Comparison of ENCODE assay signal across 8 cellular contexts in the genomic region with DNA sequence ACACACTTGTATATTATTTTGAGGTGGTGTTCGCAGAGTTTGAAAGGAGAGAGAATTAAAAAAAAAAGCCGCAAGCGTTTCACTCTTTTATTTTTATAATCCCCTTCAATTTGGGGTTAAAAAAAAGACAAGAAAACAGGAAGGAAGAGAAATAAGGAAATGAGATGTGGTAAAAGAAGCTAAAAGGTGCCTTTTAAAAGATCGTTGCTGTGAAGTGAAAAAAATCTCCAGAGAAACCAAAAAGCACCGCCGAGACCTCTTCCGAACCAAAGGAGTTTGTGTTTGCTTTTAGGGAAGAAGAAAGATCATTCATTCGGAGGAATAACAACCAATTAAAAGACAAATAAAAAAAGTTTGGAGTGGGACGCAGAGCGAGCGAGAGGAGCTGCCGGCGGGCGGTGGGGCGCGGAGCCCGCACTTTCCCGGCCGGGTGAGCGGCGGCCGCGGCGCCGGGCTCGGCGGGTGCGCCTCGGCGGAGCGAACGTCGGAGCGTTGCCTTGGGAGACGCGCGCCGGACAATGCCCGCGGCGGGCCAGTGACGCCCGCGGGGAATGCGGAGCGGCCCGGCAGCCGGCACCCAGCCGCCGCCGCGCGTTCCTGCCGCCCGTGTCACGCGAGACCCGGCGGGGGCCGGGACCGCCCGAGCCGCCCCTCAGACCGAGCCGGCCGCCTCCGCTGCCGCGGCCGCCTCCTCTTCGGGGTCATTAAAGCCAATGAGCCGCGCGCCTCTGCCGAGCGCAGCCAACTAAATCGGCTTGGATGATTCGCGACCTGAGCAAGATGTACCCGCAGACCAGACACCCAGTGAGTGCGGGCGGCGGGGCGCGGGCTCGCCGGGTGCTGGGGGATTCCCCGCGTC. TPM values are rescaled to one million over a fixed set of nuclear protein-coding genes. Genes with fewer than 3 reads are reported as not detected.
DNase-seq lines count a peak whose midpoint lies in the region; ATAC-seq and TF ChIP-seq lines count a peak whose summit lies in the region.

No MANE protein-coding gene starts in this region.

- ATAC-seq in GM19328 (IDR thresholded peaks at IDR 0.05; ENCODE audit: unreplicated experiment) (no peak), HG02852 (IDR thresholded peaks at IDR 0.05; ENCODE audit: unreplicated experiment) (no peak)

- H3K27ac ChIP-seq in Karpas-422 (ENCODE audit: low read length) (peak overlapping the region; percentile 94), mesodermal cell (ENCODE audit: low read depth, low read length, severe bottlenecking) (peak overlapping the region; percentile 89), suprapubic skin (peak overlapping the region; percentile 94)

- H3K79me2 ChIP-seq in Karpas-422 (ENCODE audit: low read length), result peaks cover 46% of the 10 kb centered on the region

- WGBS in mesodermal cell (ENCODE audit: insufficient coverage in 2 of 2), 2 experiments, result 0 to 1% methylated on average over 59 to 64 of the region's 89 CpGs
- under 1% methylated on average over 35 of the region's 89 CpGs for WGBS in suprapubic skin

- peak overlapping the region; percentile 79 for H3K4me2 ChIP-seq in Karpas-422 (ENCODE audit: low read depth, low read length, poor library complexity, severe bottlenecking)

- TF ChIP-seq CTCF in GM12864 (IDR thresholded peaks at IDR 0.05; ENCODE audit: low read depth, low read length, missing control alignments), result no peak
- TF ChIP-seq CTCF in suprapubic skin (IDR thresholded peaks at IDR 0.05), result no peak

- H3K36me3 ChIP-seq in Karpas-422 (ENCODE audit: insufficient read depth, low read length) (peaks cover 16% of the 10 kb centered on the region), mesodermal cell (ENCODE audit: control insufficient read depth, insufficient read depth, low read length) (peaks cover 17% of the 10 kb centered on the region), suprapubic skin (no peaks in the 10 kb centered on the region)

- no peaks in the 10 kb centered on the region for H3K9me3 ChIP-seq in Karpas-422 (ENCODE audit: low read length)
- peaks cover 7% of the 10 kb centered on the region for H3K9me3 ChIP-seq in mesodermal cell (ENCODE audit: control insufficient read depth, low read length)
- no peaks in the 10 kb centered on the region for H3K9me3 ChIP-seq in suprapubic skin

- peak overlapping the region; percentile 82 for H3K9ac ChIP-seq in Karpas-422 (ENCODE audit: low read length)

- H4K20me1 ChIP-seq in Karpas-422 (ENCODE audit: insufficient read depth, low read depth, low read length), result no peaks in the 10 kb centered on the region

- TF ChIP-seq POLR2A in suprapubic skin (IDR thresholded peaks at IDR 0.05), result peak in 1 of 2 donors; percentile 30

- H3K4me1 ChIP-seq in Karpas-422 (ENCODE audit: low read length) (peaks cover 46% of the 10 kb centered on the region), mesodermal cell (ENCODE audit: control insufficient read depth, insufficient read depth, low read length, poor library complexity, severe bottlenecking) (peaks cover 13% of the 10 kb centered on the region), suprapubic skin (peaks cover 38% of the 10 kb centered on the region)

- DNase-seq in GM12864 (ENCODE audit: low read depth) (no peak), Karpas-422 (peak; percentile 77), epidermal melanocyte (ENCODE audit: insufficient read length, low spot score) (peak; percentile 23), suprapubic skin (ENCODE audit: low spot score in 2 of 2) (peak; percentile 71 to 80)
- DNase-seq in activated CD4-positive, alpha-beta T cell treated with anti-CD3 and anti-CD28 coated beads for 48 hours, result peak; percentile 47

- H3K27me3 ChIP-seq in Karpas-422 (ENCODE audit: low read length) (no peaks in the 10 kb centered on the region), suprapubic skin (no peaks in the 10 kb centered on the region)

- no peaks in the 10 kb centered on the region for H3K9me2 ChIP-seq in Karpas-422 (replicated peaks; ENCODE audit: insufficient read depth, low read length)

- TF ChIP-seq EP300 in suprapubic skin (IDR thresholded peaks at IDR 0.05), result no peak

- no peak overlapping the region for H2AFZ ChIP-seq in Karpas-422 (ENCODE audit: low read length)

- H3K4me3 ChIP-seq in GM12864 (ENCODE audit: low read depth, low read length), result peak overlapping the region; percentile 67
- peak overlapping the region; percentile 70 for H3K4me3 ChIP-seq in Karpas-422 (ENCODE audit: low read length)
- H3K4me3 ChIP-seq in mesodermal cell (ENCODE audit: extremely low read depth, insufficient read depth, low read length, poor library complexity, severe bottlenecking), result peak overlapping the region; percentile 90
- peak overlapping the region; percentile 99 for H3K4me3 ChIP-seq in suprapubic skin

RNA-seq across cellular contexts. Expression of a gene that starts 0.5 kb away (rescaled TPM):
- total RNA-seq in Karpas-422 (2014; rRNA removed; shearing (Covaris generic); ENCODE audit: low replicate concordance), result 65.3 TPM in 2 replicates
- polyA plus RNA-seq in mesodermal cell (2013, experiment 1 of 2), result 52.9 TPM
- 64.3 TPM for polyA plus RNA-seq in mesodermal cell (2013, experiment 2 of 2)
- total RNA-seq in suprapubic skin, result 100 to 1,000 TPM in 1 of 4 donors, 10 to 100 TPM in 3; 44.3 to 109 (median 67.0) TPM
